8 cellular contexts compared by ENCODE assay signal in genomic region chr1:26170472-26170821, GRCh38. TPM values are rescaled to one million over a fixed set of nuclear protein-coding genes. Genes with fewer than 3 reads are reported as not detected.
DNase-seq lines count a peak whose midpoint lies in the region; ATAC-seq and TF ChIP-seq lines count a peak whose summit lies in the region.

No MANE protein-coding gene starts in this region.

- H3K27ac ChIP-seq in VCaP: peak overlapping the region; percentile 82
- H3K27ac ChIP-seq in foreskin keratinocyte: peak overlapping the region; percentile 71

- TF ChIP-seq CTCF in GM12865 (IDR thresholded peaks at IDR 0.05; ENCODE audit: insufficient read depth, low read depth, low read length, missing control alignments) (no peak), VCaP (conservative IDR thresholded peaks at IDR 0.05) (no peak), foreskin keratinocyte (conservative IDR thresholded peaks at IDR 0.05) (no peak), retinal pigment epithelial cell (conservative IDR thresholded peaks at IDR 0.05; ENCODE audit: low read depth, low read length) (no peak)

- H3K4me1 ChIP-seq in foreskin keratinocyte: no peaks in the 10 kb centered on the region

- DNase-seq in GM12865 (ENCODE audit: low read depth) (no peak), foreskin keratinocyte (no peak), retinal pigment epithelial cell (ENCODE audit: low read depth) (no peak), NCI-H2196 (lab: John Stamatoyannopoulos, UW; ENCODE audit: unreplicated experiment) (no peak), NCI-H2171 (lab: John Stamatoyannopoulos, UW) (no peak), NOMO-1 (lab: John Stamatoyannopoulos, UW; ENCODE audit: unreplicated experiment in 2 of 2) (no peak)

- H3K27me3 ChIP-seq in foreskin keratinocyte: no peaks in the 10 kb centered on the region

- H3K4me3 ChIP-seq in GM12865 (ENCODE audit: low read depth, low read length) (peak overlapping the region; percentile 87), retinal pigment epithelial cell (ENCODE audit: low read length) (peak overlapping the region; percentile 74)

- ATAC-seq in foreskin keratinocyte (no peak), GM19328 (IDR thresholded peaks at IDR 0.05; ENCODE audit: unreplicated experiment) (no peak)

RNA-seq across cellular contexts. Expression of gene ZNF593, which starts 0.7 kb away (rescaled TPM):
- 48.0 and 57.2 TPM in 2 replicates for total RNA-seq in foreskin keratinocyte
- polyA plus RNA-seq in foreskin keratinocyte: 89.8 and 91.0 TPM in 2 replicates

RNA-seq across cellular contexts. Expression of gene ZNF593OS, which starts 1.2 kb away (rescaled TPM):
- not detected in 2 replicates for total RNA-seq in foreskin keratinocyte
- polyA plus RNA-seq in foreskin keratinocyte: 0.08 TPM in 1 of 2 replicates, not detected in the other

RNA-seq across cellular contexts. Expression of gene C1orf232, which starts 1.7 kb away (rescaled TPM):
- not detected in 2 replicates for total RNA-seq in foreskin keratinocyte
- polyA plus RNA-seq in foreskin keratinocyte: not detected in 2 replicates

RNA-seq across cellular contexts. Expression of gene CNKSR1, which starts 6.8 kb away (rescaled TPM):
- 14.7 and 19.1 TPM in 2 replicates for total RNA-seq in foreskin keratinocyte
- 20.3 and 20.7 TPM in 2 replicates for polyA plus RNA-seq in foreskin keratinocyte

RNA-seq across cellular contexts. Expression of gene FAM110D, which starts 11.6 kb away (rescaled TPM):
- total RNA-seq in foreskin keratinocyte: not detected in 2 replicates
- polyA plus RNA-seq in foreskin keratinocyte: 0.02 and 0.03 TPM in 2 replicates
